ENCODE assay signal across 18 cellular contexts in genomic region chr20:62393266-62393665, GRCh38. TPM values are rescaled to one million over a fixed set of nuclear protein-coding genes. Genes with fewer than 3 reads are reported as not detected.
A peak's percentile ranks its signal among the peaks of the same experiment; 100 is the strongest.
DNase-seq lines count a peak whose midpoint lies in the region; ATAC-seq, FAIRE-seq and TF ChIP-seq lines count a peak whose summit lies in the region.
"Had no signal": no experiment of that assay in that cellular context is flagged by ENCODE, and none has a peak within 500 bp of the region (broad histone marks: within the 10 kb centered on the region; RNA-seq: fewer than 3 reads in every experiment).

No MANE protein-coding gene starts in this region.

- 94% methylated on average over 14 of the region's 14 CpGs for WGBS in HepG2 (ENCODE audit: low lambda C conversion rate)
- WGBS in right lobe of liver (ENCODE audit: insufficient coverage, low coverage, low lambda C conversion rate, missing lambda C conversion rate): no CpG with 5 or more reads among the region's 14 CpGs

- H3K27ac Mint-ChIP-seq in nephron progenitor cell: peak overlapping the region; percentile 39
- H3K27ac Mint-ChIP-seq: CD8-positive, alpha-beta T cell had no signal

- H2AFZ ChIP-seq in HepG2 (ENCODE audit: low read length): no peak overlapping the region

- peaks cover 6% of the 10 kb centered on the region for H4K20me1 ChIP-seq in HepG2 (ENCODE audit: insufficient read depth, low read length)

- ATAC-seq in HepG2: no peak; the same call in 2 of the 3 replicates
- ATAC-seq in right lobe of liver: no peak
- ATAC-seq in GM19035 (IDR thresholded peaks at IDR 0.05; ENCODE audit: unreplicated experiment): no peak
- no peak for ATAC-seq in GM21367 (IDR thresholded peaks at IDR 0.05; ENCODE audit: unreplicated experiment)
- ATAC-seq: CD8-positive, alpha-beta T cell; HCT116 had no signal

- no peak for FAIRE-seq in HepG2 (lab: Jason Lieb, UNC)
- FAIRE-seq: H54 had no signal

- TF ChIP-seq CTCF in HepG2 (CRISPR knock-in tag; IDR thresholded peaks at IDR 0.05) (no peak), right lobe of liver (IDR thresholded peaks at IDR 0.05) (no peak), RWPE1 (conservative IDR thresholded peaks at IDR 0.05; ENCODE audit: low read depth) (no peak), nephron progenitor cell (IDR thresholded peaks at IDR 0.05) (no peak)

- no peak overlapping the region for H3K4me3 ChIP-seq in HepG2 (replicated peaks in 1 of 3; ENCODE audit: insufficient read depth in 1 of 3, low read depth in 2 of 3, low read length in 3 of 3)
- no peak overlapping the region for H3K4me3 ChIP-seq in right lobe of liver

- no peaks in the 10 kb centered on the region for H3K9me3 ChIP-seq in HepG2 (ENCODE audit: low read length)
- no peaks in the 10 kb centered on the region for H3K9me3 ChIP-seq in right lobe of liver

- no peak overlapping the region for H3K9ac ChIP-seq in HepG2 (ENCODE audit: insufficient read depth, low read depth, low read length)

- DNase-seq in HepG2 (ENCODE audit: low spot score) (no peak), right lobe of liver (no peak), RWPE1 (ENCODE audit: low spot score) (no peak), nephron progenitor cell (no peak), ureter (ENCODE audit: low spot score) (no peak)
- DNase-seq: 8988T; AML-193; CD8-positive, alpha-beta T cell; COR-L47; GF-D8; KBM-7 had no signal

- H3K27me3 Mint-ChIP-seq in nephron progenitor cell (ENCODE audit: low read depth, poor library complexity): peaks cover 9% of the 10 kb centered on the region

- no peak for TF ChIP-seq RAD21 in HepG2 (CRISPR knock-in tag; IDR thresholded peaks at IDR 0.05)

- peaks cover 37% of the 10 kb centered on the region for H3K36me3 Mint-ChIP-seq in nephron progenitor cell (ENCODE audit: low read depth)

- TF ChIP-seq POLR2A in HepG2 (IDR thresholded peaks at IDR 0.05; ENCODE audit: insufficient read depth in 1 of 2, low read depth in 2 of 2, low read length in 2 of 2) (no peak), right lobe of liver (IDR thresholded peaks at IDR 0.05) (no peak)

- H3K9me3 Mint-ChIP-seq in nephron progenitor cell: no peaks in the 10 kb centered on the region
- H3K9me3 Mint-ChIP-seq: CD8-positive, alpha-beta T cell had no signal

- H3K27me3 ChIP-seq in HepG2 (ENCODE audit: control insufficient read depth in 1 of 2, insufficient read depth in 2 of 2, low read length in 2 of 2): no peaks in the 10 kb centered on the region
- H3K27me3 ChIP-seq in right lobe of liver: no peaks in the 10 kb centered on the region

- CTCF ChIA-PET in HepG2 (lab: Yijun Ruan, JAX; ENCODE audit: low intra/inter-chr PET ratio, low total read pairs): no interaction called here
- CTCF ChIA-PET in RWPE1 (lab: Yijun Ruan, JAX): interaction anchor here (1.4 to 1.5 kb wide), 2 partner anchors 17 to 28 kb away, joined by 5 to 8 read pairs; no protein-coding TSS in a partner anchor

- intact Hi-C loops in HepG2 (cut with micrococcal nuclease; ENCODE audit: unreplicated experiment): no loop called here
- intact Hi-C loops in right lobe of liver (cut with DNase I): no loop called here

- H3K27ac ChIP-seq in HepG2 (ENCODE audit: extremely low read length, insufficient read depth, low read length) (no peak overlapping the region), right lobe of liver (no peak overlapping the region), RWPE1 (peak overlapping the region; percentile 88)
- H3K27ac ChIP-seq: C4-2B, HL-60 had no signal

- peaks cover 15% of the 10 kb centered on the region for H3K4me1 ChIP-seq in HepG2 (ENCODE audit: insufficient read depth, low read length)
- H3K4me1 ChIP-seq in right lobe of liver: peaks cover 0 to 17% (median 0%) of the 10 kb centered on the region in 4 donors

- H3K4me1 Mint-ChIP-seq in nephron progenitor cell: peaks cover 17% of the 10 kb centered on the region

- H3K79me2 ChIP-seq in HepG2 (ENCODE audit: insufficient read depth, low read length): peaks cover 8% of the 10 kb centered on the region

- H3K36me3 ChIP-seq in HepG2 (replicated peaks in 1 of 2; ENCODE audit: control insufficient read depth in 1 of 2, insufficient read depth in 2 of 2, low read length in 2 of 2) (peaks cover 18 to 38% of the 10 kb centered on the region in 2 experiments), right lobe of liver (peaks cover 0 to 9% (median 0%) of the 10 kb centered on the region in 4 donors)

- no TSS peak for BruUV-seq in HepG2 (replicated peaks; lab: Mats Ljungman, UMichigan)

- TF ChIP-seq EP300 in HepG2 (IDR thresholded peaks at IDR 0.05; ENCODE audit: low read depth in 2 of 2, low read length in 2 of 2): no peak
- no peak for TF ChIP-seq EP300 in HepG2 (CRISPR knock-in tag; IDR thresholded peaks at IDR 0.05; ENCODE audit: borderline replicate concordance)

- POLR2A ChIA-PET in HepG2 (lab: Yijun Ruan, JAX) (interaction anchor here (1.5 kb wide), 1 partner anchor 17 kb away, joined by 4 read pairs; no protein-coding TSS in a partner anchor), RWPE1 (lab: Yijun Ruan, JAX; ENCODE audit: low non-redundant PET) (no interaction called here)

- in situ Hi-C loops in HepG2 (cut with HindIII; ENCODE audit: extremely low pct_ligation_motif_present, low pct_unique_long_range_greater_than_20kb): no loop called here

- H3K4me2 ChIP-seq in HepG2 (ENCODE audit: low read depth, low read length): no peak overlapping the region

- H3K4me3 Mint-ChIP-seq in nephron progenitor cell: no peak overlapping the region
- H3K4me3 Mint-ChIP-seq: CD8-positive, alpha-beta T cell had no signal

RNA-seq across cellular contexts. Expression of gene RPS21, which starts 6.4 kb away (rescaled TPM):
- total RNA-seq in HepG2 (2016; rRNA removed; fragmentation: Illumina TruSeq; extraction: Trizol) (2,584 and 2,647 TPM in 2 replicates), right lobe of liver (100 to 1,000 TPM; 339 to 696 (median 413) TPM), ureter (1,691 TPM)
- 3,497 and 3,511 TPM in 2 replicates for total RNA-seq in HepG2 (2016; cell fraction: cytosol; rRNA removed; fragmentation: Illumina TruSeq; extraction: Trizol; ENCODE audit: low read depth)
- 2,606 and 2,768 TPM in 2 replicates for total RNA-seq in HepG2 (2016; cell fraction: insoluble cytoplasmic fraction; rRNA removed; fragmentation: Illumina TruSeq; extraction: Trizol)
- 4,939 and 5,761 TPM in 2 replicates for total RNA-seq in HepG2 (2016; cell fraction: membrane; rRNA removed; fragmentation: Illumina TruSeq; extraction: Trizol)
- 1,156 and 1,166 TPM in 2 replicates for total RNA-seq in HepG2 (2016; cell fraction: nucleus; rRNA removed; fragmentation: Illumina TruSeq; extraction: Trizol)
- polyA plus RNA-seq in HepG2 (2011; rRNA removed): 9,925 and 11,063 TPM in 2 replicates
- 11,031 and 15,081 TPM in 2 replicates for polyA plus RNA-seq in HepG2 (2011; cell fraction: cytosol; rRNA removed)
- 5,156 and 5,267 TPM in 2 replicates for polyA plus RNA-seq in HepG2 (2011; cell fraction: nucleus; rRNA removed)
- polyA plus RNA-seq in HepG2 (2012): 6,658 and 8,852 TPM in 2 replicates
- 5,362 and 5,590 TPM in 2 replicates for polyA plus RNA-seq in HepG2 (2016; cell fraction: cytosol; fragmentation: Illumina TruSeq; extraction: Trizol; ENCODE audit: low read depth)
- polyA plus RNA-seq in HepG2 (2016; cell fraction: insoluble cytoplasmic fraction; fragmentation: Illumina TruSeq; extraction: Trizol; ENCODE audit: low read depth): 3,197 and 3,428 TPM in 2 replicates
- polyA plus RNA-seq in HepG2 (2016; cell fraction: membrane; fragmentation: Illumina TruSeq; extraction: Trizol; ENCODE audit: low read depth): 5,998 and 6,820 TPM in 2 replicates
- 2,753 and 2,989 TPM in 2 replicates for polyA plus RNA-seq in HepG2 (2016; cell fraction: nucleus; fragmentation: Illumina TruSeq; extraction: Trizol; ENCODE audit: insufficient read depth, low read depth)
- 2,340 and 3,999 TPM in 2 replicates for polyA minus RNA-seq in HepG2 (2011; rRNA and poly(A)+ RNA removed; ENCODE audit: low replicate concordance)
- polyA minus RNA-seq in HepG2 (2011; cell fraction: cytosol; rRNA and poly(A)+ RNA removed): 1,154 and 1,167 TPM in 2 replicates
- polyA minus RNA-seq in HepG2 (2011; cell fraction: nucleus; rRNA and poly(A)+ RNA removed): 809 and 896 TPM in 2 replicates

RNA-seq across cellular contexts. Expression of gene CABLES2, which starts 13.8 kb away (rescaled TPM):
- total RNA-seq in HepG2 (2016; rRNA removed; fragmentation: Illumina TruSeq; extraction: Trizol) (9.7 and 10.2 TPM in 2 replicates), right lobe of liver (1 to 10 TPM; 1.4 to 2.9 (median 2.5) TPM), ureter (4.0 TPM)
- total RNA-seq in HepG2 (2016; cell fraction: cytosol; rRNA removed; fragmentation: Illumina TruSeq; extraction: Trizol; ENCODE audit: low read depth): 3.4 and 4.0 TPM in 2 replicates
- 9.2 and 9.3 TPM in 2 replicates for total RNA-seq in HepG2 (2016; cell fraction: insoluble cytoplasmic fraction; rRNA removed; fragmentation: Illumina TruSeq; extraction: Trizol)
- 13.2 and 14.3 TPM in 2 replicates for total RNA-seq in HepG2 (2016; cell fraction: membrane; rRNA removed; fragmentation: Illumina TruSeq; extraction: Trizol)
- total RNA-seq in HepG2 (2016; cell fraction: nucleus; rRNA removed; fragmentation: Illumina TruSeq; extraction: Trizol): 5.6 and 7.3 TPM in 2 replicates
- 5.2 and 5.9 TPM in 2 replicates for polyA plus RNA-seq in HepG2 (2011; rRNA removed)
- polyA plus RNA-seq in HepG2 (2011; cell fraction: cytosol; rRNA removed): 4.8 and 5.4 TPM in 2 replicates
- polyA plus RNA-seq in HepG2 (2011; cell fraction: nucleus; rRNA removed): 6.8 and 7.6 TPM in 2 replicates
- 4.7 and 5.4 TPM in 2 replicates for polyA plus RNA-seq in HepG2 (2012)
- 7.5 and 8.3 TPM in 2 replicates for polyA plus RNA-seq in HepG2 (2016; cell fraction: cytosol; fragmentation: Illumina TruSeq; extraction: Trizol; ENCODE audit: low read depth)
- polyA plus RNA-seq in HepG2 (2016; cell fraction: insoluble cytoplasmic fraction; fragmentation: Illumina TruSeq; extraction: Trizol; ENCODE audit: low read depth): 20.6 and 26.7 TPM in 2 replicates
- polyA plus RNA-seq in HepG2 (2016; cell fraction: membrane; fragmentation: Illumina TruSeq; extraction: Trizol; ENCODE audit: low read depth): 20.0 and 22.1 TPM in 2 replicates
- polyA plus RNA-seq in HepG2 (2016; cell fraction: nucleus; fragmentation: Illumina TruSeq; extraction: Trizol; ENCODE audit: insufficient read depth, low read depth): 18.8 and 19.3 TPM in 2 replicates
- 5.3 and 6.3 TPM in 2 replicates for polyA minus RNA-seq in HepG2 (2011; rRNA and poly(A)+ RNA removed; ENCODE audit: low replicate concordance)
- 4.9 and 6.3 TPM in 2 replicates for polyA minus RNA-seq in HepG2 (2011; cell fraction: cytosol; rRNA and poly(A)+ RNA removed)
- polyA minus RNA-seq in HepG2 (2011; cell fraction: nucleus; rRNA and poly(A)+ RNA removed): 4.8 and 5.2 TPM in 2 replicates

RNA-seq across cellular contexts. Expression of gene LAMA5, which starts 26.2 kb away (rescaled TPM):
- total RNA-seq in HepG2 (2016; rRNA removed; fragmentation: Illumina TruSeq; extraction: Trizol) (28.5 and 44.7 TPM in 2 replicates), right lobe of liver (10 to 100 TPM; 30.3 to 80.8 (median 47.1) TPM), ureter (433 TPM)
- 32.2 and 40.1 TPM in 2 replicates for total RNA-seq in HepG2 (2016; cell fraction: cytosol; rRNA removed; fragmentation: Illumina TruSeq; extraction: Trizol; ENCODE audit: low read depth)
- total RNA-seq in HepG2 (2016; cell fraction: insoluble cytoplasmic fraction; rRNA removed; fragmentation: Illumina TruSeq; extraction: Trizol): 24.0 and 53.5 TPM in 2 replicates
- total RNA-seq in HepG2 (2016; cell fraction: membrane; rRNA removed; fragmentation: Illumina TruSeq; extraction: Trizol): 23.5 and 24.2 TPM in 2 replicates
- 108 and 131 TPM in 2 replicates for total RNA-seq in HepG2 (2016; cell fraction: nucleus; rRNA removed; fragmentation: Illumina TruSeq; extraction: Trizol)
- polyA plus RNA-seq in HepG2 (2011; rRNA removed): 21.0 and 22.7 TPM in 2 replicates
- 9.5 and 17.6 TPM in 2 replicates for polyA plus RNA-seq in HepG2 (2011; cell fraction: cytosol; rRNA removed)
- polyA plus RNA-seq in HepG2 (2011; cell fraction: nucleus; rRNA removed): 504 and 754 TPM in 2 replicates
- polyA plus RNA-seq in HepG2 (2012): 96.2 and 135 TPM in 2 replicates
- 12.5 and 12.7 TPM in 2 replicates for polyA plus RNA-seq in HepG2 (2016; cell fraction: cytosol; fragmentation: Illumina TruSeq; extraction: Trizol; ENCODE audit: low read depth)
- polyA plus RNA-seq in HepG2 (2016; cell fraction: insoluble cytoplasmic fraction; fragmentation: Illumina TruSeq; extraction: Trizol; ENCODE audit: low read depth): 34.3 and 49.3 TPM in 2 replicates
- polyA plus RNA-seq in HepG2 (2016; cell fraction: membrane; fragmentation: Illumina TruSeq; extraction: Trizol; ENCODE audit: low read depth): 14.2 and 17.2 TPM in 2 replicates
- polyA plus RNA-seq in HepG2 (2016; cell fraction: nucleus; fragmentation: Illumina TruSeq; extraction: Trizol; ENCODE audit: insufficient read depth, low read depth): 598 and 620 TPM in 2 replicates
- 26.2 and 35.7 TPM in 2 replicates for polyA minus RNA-seq in HepG2 (2011; rRNA and poly(A)+ RNA removed; ENCODE audit: low replicate concordance)
- polyA minus RNA-seq in HepG2 (2011; cell fraction: cytosol; rRNA and poly(A)+ RNA removed): 23.2 and 27.1 TPM in 2 replicates
- polyA minus RNA-seq in HepG2 (2011; cell fraction: nucleus; rRNA and poly(A)+ RNA removed): 70.0 and 71.2 TPM in 2 replicates

RNA-seq across cellular contexts. Expression of gene RBBP8NL, which starts 34.1 kb away (rescaled TPM):
- total RNA-seq in HepG2 (2016; rRNA removed; fragmentation: Illumina TruSeq; extraction: Trizol) (0.46 and 0.86 TPM in 2 replicates), right lobe of liver (not detected), ureter (11.4 TPM)
- 0.30 and 0.62 TPM in 2 replicates for total RNA-seq in HepG2 (2016; cell fraction: cytosol; rRNA removed; fragmentation: Illumina TruSeq; extraction: Trizol; ENCODE audit: low read depth)
- total RNA-seq in HepG2 (2016; cell fraction: insoluble cytoplasmic fraction; rRNA removed; fragmentation: Illumina TruSeq; extraction: Trizol): 0.65 and 0.76 TPM in 2 replicates
- total RNA-seq in HepG2 (2016; cell fraction: membrane; rRNA removed; fragmentation: Illumina TruSeq; extraction: Trizol): 0.52 and 0.65 TPM in 2 replicates
- total RNA-seq in HepG2 (2016; cell fraction: nucleus; rRNA removed; fragmentation: Illumina TruSeq; extraction: Trizol): 0.78 and 0.81 TPM in 2 replicates
- polyA plus RNA-seq in HepG2 (2011; rRNA removed): 0.69 and 0.82 TPM in 2 replicates
- polyA plus RNA-seq in HepG2 (2011; cell fraction: cytosol; rRNA removed): 0.46 and 0.94 TPM in 2 replicates
- polyA plus RNA-seq in HepG2 (2011; cell fraction: nucleus; rRNA removed): 1.1 and 1.2 TPM in 2 replicates
- polyA plus RNA-seq in HepG2 (2012): 0.24 and 0.42 TPM in 2 replicates
- polyA plus RNA-seq in HepG2 (2016; cell fraction: cytosol; fragmentation: Illumina TruSeq; extraction: Trizol; ENCODE audit: low read depth): 0.52 and 0.54 TPM in 2 replicates
- polyA plus RNA-seq in HepG2 (2016; cell fraction: insoluble cytoplasmic fraction; fragmentation: Illumina TruSeq; extraction: Trizol; ENCODE audit: low read depth): 0.67 and 0.91 TPM in 2 replicates
- polyA plus RNA-seq in HepG2 (2016; cell fraction: membrane; fragmentation: Illumina TruSeq; extraction: Trizol; ENCODE audit: low read depth): 0.51 and 0.60 TPM in 2 replicates
- 0.97 and 1.1 TPM in 2 replicates for polyA plus RNA-seq in HepG2 (2016; cell fraction: nucleus; fragmentation: Illumina TruSeq; extraction: Trizol; ENCODE audit: insufficient read depth, low read depth)
- polyA minus RNA-seq in HepG2 (2011; rRNA and poly(A)+ RNA removed; ENCODE audit: low replicate concordance): 0.40 TPM in 1 of 2 replicates, not detected in the other
- 0.40 TPM in 1 of 2 replicates, not detected in the other for polyA minus RNA-seq in HepG2 (2011; cell fraction: cytosol; rRNA and poly(A)+ RNA removed)
- polyA minus RNA-seq in HepG2 (2011; cell fraction: nucleus; rRNA and poly(A)+ RNA removed): 0.26 and 0.75 TPM in 2 replicates
- total RNA-seq: CD8-positive, alpha-beta T cell; LHCN-M2 had no signal
